In the genomic region with DNA sequence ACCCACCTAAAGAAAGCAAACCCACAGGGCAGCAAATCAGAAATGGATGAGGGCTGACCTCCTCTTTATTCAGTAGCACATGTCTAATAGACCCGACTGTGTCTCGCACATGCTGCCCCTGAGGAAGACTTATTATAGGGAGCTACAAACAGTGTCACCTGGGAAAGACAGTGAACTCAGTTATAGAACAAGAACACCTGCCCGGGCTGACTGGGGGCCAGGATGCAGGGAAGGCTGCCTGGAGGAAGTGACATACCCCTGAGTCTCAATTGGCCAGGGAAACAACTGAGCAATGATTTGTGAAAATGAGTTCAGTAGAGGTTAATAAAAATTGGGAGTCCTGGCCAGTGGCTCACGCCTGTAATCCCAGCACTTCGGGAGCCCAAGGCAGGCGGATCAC, we compare ENCODE assay signal across 17 cellular contexts.
"Had no signal": no experiment of that assay in that cellular context is flagged by ENCODE, and none has a peak within 500 bp of the region (broad histone marks: within the 10 kb centered on the region; RNA-seq: fewer than 3 reads in every experiment).

No MANE protein-coding gene starts in this region.

- H3K36me3 ChIP-seq: cardiac muscle cell, heart left ventricle, ovary, transverse colon had no signal

- H3K36me3 Mint-ChIP-seq: activated CD4-positive, alpha-beta memory T cell treated with anti-CD3 and anti-CD28 coated beads for 36 hours had no signal

- H3K27ac ChIP-seq: cardiac muscle cell, heart left ventricle, ovary had no signal

- ATAC-seq: activated naive CD8-positive, alpha-beta T cell treated with anti-CD3 and anti-CD28 coated beads, Interleukin-2, amount 50 U/mL, for 24 hours; heart left ventricle had no signal

- H3K4me3 Mint-ChIP-seq: activated CD4-positive, alpha-beta memory T cell treated with anti-CD3 and anti-CD28 coated beads for 36 hours; activated naive CD8-positive, alpha-beta T cell treated with anti-CD3 and anti-CD28 coated beads, Interleukin-2, amount 50 U/mL, for 24 hours; activated T-helper 1 cell treated with anti-CD3 and anti-CD28 coated beads, Interleukin-12 subunit alpha, Interleukin-12 subunit beta, Interleukin-2, Interleukin-4 antibody, amounts not matched to agents 30 ng/mL and 10 ng/mL and 1 ng/mL, durations not matched to agents 14 hours and 24 hours and 36 hours; nephron; T-helper 2 cell treated with Interferon-gamma antibody and Interleukin-4, amounts not matched to agents 5 μg/mL and 100 μg/mL, for 36 hours had no signal

- H3K27me3 Mint-ChIP-seq: activated CD4-positive, alpha-beta memory T cell treated with anti-CD3 and anti-CD28 coated beads for 36 hours; activated naive CD8-positive, alpha-beta T cell treated with anti-CD3 and anti-CD28 coated beads, Interleukin-2, amount 50 U/mL, for 24 hours had no signal

- H3K4me1 ChIP-seq: heart left ventricle had no signal

- DNase-seq: activated CD4-positive, alpha-beta memory T cell treated with anti-CD3 and anti-CD28 coated beads for 36 hours; activated CD4-positive, CD25-positive, alpha-beta regulatory T cell treated with anti-CD3 and anti-CD28 coated beads, Interleukin-2, amount 50 U/mL, for 72 hours; activated CD8-positive, alpha-beta memory T cell treated with anti-CD3 and anti-CD28 coated beads, Interleukin-2, amount 50 U/mL, for 4 hours; activated naive CD4-positive, alpha-beta T cell treated with Interleukin-2 at 50 U/mL for 16 hours; activated naive CD8-positive, alpha-beta T cell treated with anti-CD3 and anti-CD28 coated beads, Interleukin-2, amount 50 U/mL, for 24 hours; effector CD4-positive, alpha-beta T cell; heart left ventricle; ovary; substantia nigra; SW 1271; transverse colon had no signal

- H3K27ac Mint-ChIP-seq: activated CD4-positive, alpha-beta memory T cell treated with anti-CD3 and anti-CD28 coated beads for 36 hours; activated T-helper 1 cell treated with anti-CD3 and anti-CD28 coated beads, Interleukin-12 subunit alpha, Interleukin-12 subunit beta, Interleukin-2, Interleukin-4 antibody, amounts not matched to agents 30 ng/mL and 10 ng/mL and 1 ng/mL, durations not matched to agents 14 hours and 24 hours and 36 hours; T-helper 2 cell treated with Interferon-gamma antibody and Interleukin-4, amounts not matched to agents 5 μg/mL and 100 μg/mL, for 36 hours had no signal

- H3K4me3 ChIP-seq: cardiac muscle cell, heart left ventricle, lung, ovary, transverse colon had no signal

- FAIRE-seq: frontal cortex had no signal

- H3K27me3 ChIP-seq: cardiac muscle cell, heart left ventricle, ovary, transverse colon had no signal

- H3K9me3 Mint-ChIP-seq: activated T-helper 1 cell treated with anti-CD3 and anti-CD28 coated beads, Interleukin-12 subunit alpha, Interleukin-12 subunit beta, Interleukin-2, Interleukin-4 antibody, amounts not matched to agents 30 ng/mL and 10 ng/mL and 1 ng/mL, durations not matched to agents 14 hours and 24 hours and 36 hours; T-helper 2 cell treated with Interferon-gamma antibody and Interleukin-4, amounts not matched to agents 5 μg/mL and 100 μg/mL, for 36 hours had no signal

- H3K9me3 ChIP-seq: ovary, transverse colon had no signal
